In the genomic region with DNA sequence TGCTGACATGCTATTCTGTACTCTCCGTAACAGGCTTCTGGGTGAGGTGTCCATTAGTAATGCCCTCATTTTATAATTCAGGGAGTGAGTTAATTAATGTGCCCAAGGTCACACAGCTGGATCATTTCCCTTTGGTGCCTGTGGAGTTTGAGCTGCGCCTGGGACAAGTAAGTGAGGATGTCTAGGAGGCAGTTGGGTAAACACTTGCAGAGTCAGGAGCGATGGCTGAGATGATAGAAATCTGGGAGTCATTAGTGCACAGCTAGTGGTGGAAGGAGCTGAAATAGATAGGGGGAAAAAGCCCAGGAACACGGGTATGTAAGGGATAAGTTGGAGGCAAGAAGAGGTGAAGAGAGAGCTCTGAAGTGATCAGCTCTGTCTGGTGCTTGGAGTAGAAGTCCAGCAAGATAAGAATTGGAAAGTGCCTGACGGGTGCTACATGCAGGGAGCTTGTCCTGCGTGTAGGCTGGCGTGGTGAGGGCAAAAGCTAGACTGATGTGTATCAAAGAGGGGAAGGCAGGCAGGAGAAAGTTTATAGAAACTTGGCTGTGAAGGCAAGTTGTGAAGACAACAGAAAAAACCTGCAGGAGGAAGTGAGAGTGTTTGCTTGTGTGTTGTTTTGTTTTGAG, we compare ENCODE assay signal across 1 cellular context.
TF ChIP-seq lines count a peak whose summit lies in the region.

No MANE protein-coding gene starts in this region.

TF ChIP-seq in IMR-90, 13 proteins besides CTCF, POLR2A, EP300 and RAD21:
- TF ChIP-seq, protein P1, sequence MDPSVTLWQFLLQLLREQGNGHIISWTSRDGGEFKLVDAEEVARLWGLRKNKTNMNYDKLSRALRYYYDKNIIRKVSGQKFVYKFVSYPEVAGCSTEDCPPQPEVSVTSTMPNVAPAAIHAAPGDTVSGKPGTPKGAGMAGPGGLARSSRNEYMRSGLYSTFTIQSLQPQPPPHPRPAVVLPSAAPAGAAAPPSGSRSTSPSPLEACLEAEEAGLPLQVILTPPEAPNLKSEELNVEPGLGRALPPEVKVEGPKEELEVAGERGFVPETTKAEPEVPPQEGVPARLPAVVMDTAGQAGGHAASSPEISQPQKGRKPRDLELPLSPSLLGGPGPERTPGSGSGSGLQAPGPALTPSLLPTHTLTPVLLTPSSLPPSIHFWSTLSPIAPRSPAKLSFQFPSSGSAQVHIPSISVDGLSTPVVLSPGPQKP (IDR thresholded peaks at IDR 0.05; ENCODE audit: borderline replicate concordance, low read depth, low read length): no peak
- TF ChIP-seq NFE2L2 (IDR thresholded peaks at IDR 0.05; ENCODE audit: low read depth, low read length) (no peak), MXI1 (IDR thresholded peaks at IDR 0.05; ENCODE audit: borderline replicate concordance, low read depth, low read length) (no peak), MAZ (IDR thresholded peaks at IDR 0.05; ENCODE audit: borderline replicate concordance, low read depth, low read length) (no peak), MAFK (IDR thresholded peaks at IDR 0.05; ENCODE audit: low read depth, low read length) (no peak), SMC3 (IDR thresholded peaks at IDR 0.05; ENCODE audit: low read depth, low read length) (no peak), CEBPB (IDR thresholded peaks at IDR 0.05; ENCODE audit: low read depth, low read length) (no peak), CHD1 (IDR thresholded peaks at IDR 0.05; ENCODE audit: low read depth, low read length) (no peak), RCOR1 (IDR thresholded peaks at IDR 0.05; ENCODE audit: insufficient replicate concordance, low read length) (no peak)
- TF ChIP-seq, protein P2, sequence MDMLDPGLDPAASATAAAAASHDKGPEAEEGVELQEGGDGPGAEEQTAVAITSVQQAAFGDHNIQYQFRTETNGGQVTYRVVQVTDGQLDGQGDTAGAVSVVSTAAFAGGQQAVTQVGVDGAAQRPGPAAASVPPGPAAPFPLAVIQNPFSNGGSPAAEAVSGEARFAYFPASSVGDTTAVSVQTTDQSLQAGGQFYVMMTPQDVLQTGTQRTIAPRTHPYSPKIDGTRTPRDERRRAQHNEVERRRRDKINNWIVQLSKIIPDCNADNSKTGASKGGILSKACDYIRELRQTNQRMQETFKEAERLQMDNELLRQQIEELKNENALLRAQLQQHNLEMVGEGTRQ (IDR thresholded peaks at IDR 0.05; ENCODE audit: low read depth, low read length): no peak
